21 cellular contexts compared by ENCODE assay signal in genomic region chr10:130957423-130957822, GRCh38.
"Had no signal": no experiment of that assay in that cellular context is flagged by ENCODE, and none has a peak within 500 bp of the region (broad histone marks: within the 10 kb centered on the region; RNA-seq: fewer than 3 reads in every experiment).

No MANE protein-coding gene starts in this region.

- H3K4me1 ChIP-seq: colonic mucosa, esophagus squamous epithelium, gastrocnemius medialis, heart left ventricle, left lung, lower lobe of right lung had no signal

- H2AFZ ChIP-seq: hepatocyte had no signal

- H3K36me3 ChIP-seq: colonic mucosa, esophagus squamous epithelium, gastrocnemius medialis, heart left ventricle, left lung, lower lobe of right lung had no signal

- H3K4me2 ChIP-seq: hepatocyte had no signal

- FAIRE-seq: endothelial cell of umbilical vein, keratinocyte had no signal

- H3K9me3 ChIP-seq: colonic mucosa, esophagus squamous epithelium, gastrocnemius medialis, heart left ventricle, left lung, lower lobe of right lung had no signal

- H3K27me3 ChIP-seq: colonic mucosa, gastrocnemius medialis had no signal

- H3K4me3 ChIP-seq: colonic mucosa, esophagus squamous epithelium, gastrocnemius medialis, heart left ventricle, hepatocyte, left lung, lower lobe of right lung, mucosa of descending colon had no signal

- H3K27ac ChIP-seq: colonic mucosa, esophagus squamous epithelium, gastrocnemius medialis, heart left ventricle, hepatocyte, left lung, lower lobe of right lung had no signal

- DNase-seq: colonic mucosa; cortex of kidney; effector CD8-positive, alpha-beta T cell; effector memory CD8-positive, alpha-beta T cell; esophagus squamous epithelium; foreskin fibroblast; foreskin melanocyte; gastrocnemius medialis; heart left ventricle; hypothalamus; immature natural killer cell; left cardiac atrium; left lung; left ventricle myocardium superior; lower lobe of right lung; mesenchymal stem cell; mucosa of descending colon; naive B cell had no signal

- H3K79me2 ChIP-seq: hepatocyte had no signal
